Comparison of ENCODE assay signal across 15 cellular contexts in the genomic region with DNA sequence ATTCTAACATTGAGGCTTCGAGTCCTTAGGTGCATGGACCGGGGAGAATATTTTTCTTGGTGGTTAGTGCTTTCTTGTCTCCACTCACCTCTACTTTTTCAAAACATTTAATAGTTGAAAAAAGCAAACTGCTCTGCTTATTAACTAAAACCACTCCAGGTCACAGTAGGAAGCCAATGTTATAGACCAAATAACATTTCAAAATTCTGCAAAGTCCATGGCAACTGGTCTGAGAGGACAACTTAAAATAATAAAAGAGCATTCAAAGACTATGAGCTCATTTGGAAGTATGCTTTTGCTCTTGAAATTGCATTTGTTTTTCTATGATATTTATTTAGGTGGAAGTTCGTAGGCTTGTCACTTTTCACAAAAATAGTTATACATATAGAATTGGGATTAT.
DNase-seq lines count a peak whose midpoint lies in the region; ATAC-seq and TF ChIP-seq lines count a peak whose summit lies in the region.
"Had no signal": no experiment of that assay in that cellular context is flagged by ENCODE, and none has a peak within 500 bp of the region (broad histone marks: within the 10 kb centered on the region; RNA-seq: fewer than 3 reads in every experiment).

No MANE protein-coding gene starts in this region.

- no peaks in the 10 kb centered on the region for H3K36me3 ChIP-seq in brain microvascular endothelial cell (replicated peaks)
- H3K36me3 ChIP-seq in prostate gland, result no peaks in the 10 kb centered on the region

- no peaks in the 10 kb centered on the region for H3K9me3 ChIP-seq in prostate gland

- DNase-seq in brain microvascular endothelial cell, result no peak
- DNase-seq in choroid plexus epithelial cell (ENCODE audit: low read depth), result peak; percentile 67
- peak; percentile 49 for DNase-seq in smooth muscle cell of the brain vasculature (ENCODE audit: low read depth, low spot score)
- DNase-seq in prostate gland (ENCODE audit: low spot score), result no peak
- no peak for DNase-seq in GDM1 (lab: John Stamatoyannopoulos, UW)
- DNase-seq: C1 segment of cervical spinal cord; Calu3; CD4-positive, alpha-beta memory T cell; COR-L47; DMS53; DMS79 treated with DMSO at 0.1 percent for 48 hours; H9 had no signal

- ATAC-seq in GM19467 (IDR thresholded peaks at IDR 0.05; ENCODE audit: unreplicated experiment), result no peak
- ATAC-seq: GM23338, HCT116 had no signal

- intact Hi-C loops in prostate gland (cut with DNase I), result no loop called here

- H3K27me3 ChIP-seq in brain microvascular endothelial cell (replicated peaks) (no peaks in the 10 kb centered on the region), prostate gland (replicated peaks; ENCODE audit: insufficient read depth) (no peaks in the 10 kb centered on the region)

- H3K4me1 ChIP-seq in prostate gland (replicated peaks), result no peaks in the 10 kb centered on the region

- in situ Hi-C loops in brain microvascular endothelial cell (cut with HindIII; ENCODE audit: low pct_ligation_motif_present, low sequenced_read_pairs), result no loop called here

- H3K4me3 ChIP-seq in brain microvascular endothelial cell (ENCODE audit: low read depth, low read length), result no peak overlapping the region
- no peak overlapping the region for H3K4me3 ChIP-seq in choroid plexus epithelial cell (ENCODE audit: low read depth, low read length)
- H3K4me3 ChIP-seq in prostate gland, result no peak overlapping the region
- H3K4me3 ChIP-seq: GM23338 had no signal

- no peak for TF ChIP-seq POLR2A in prostate gland (IDR thresholded peaks at IDR 0.05)

- TF ChIP-seq CTCF in brain microvascular endothelial cell (IDR thresholded peaks at IDR 0.05; ENCODE audit: low read depth, low read length, missing control alignments) (no peak), choroid plexus epithelial cell (conservative IDR thresholded peaks at IDR 0.05; ENCODE audit: low read depth, low read length) (no peak), prostate gland (IDR thresholded peaks at IDR 0.05) (no peak)

- H3K27ac ChIP-seq in brain microvascular endothelial cell (peak overlapping the region; percentile 39), prostate gland (no peak overlapping the region)

- 92% methylated on average over 3 of the region's 3 CpGs for WGBS in prostate gland

Comparison
In these comparisons a context has a peak if more than half of its experiments do, and no peak if none do; other contexts are left out.
1. DNase-seq: peak in choroid plexus epithelial cell (single experiment) and smooth muscle cell of the brain vasculature (single experiment); none in brain microvascular endothelial cell (single experiment), prostate gland (single experiment) and GDM1 (single experiment).